Comparison of ENCODE assay signal across 10 cellular contexts in the genomic region with DNA sequence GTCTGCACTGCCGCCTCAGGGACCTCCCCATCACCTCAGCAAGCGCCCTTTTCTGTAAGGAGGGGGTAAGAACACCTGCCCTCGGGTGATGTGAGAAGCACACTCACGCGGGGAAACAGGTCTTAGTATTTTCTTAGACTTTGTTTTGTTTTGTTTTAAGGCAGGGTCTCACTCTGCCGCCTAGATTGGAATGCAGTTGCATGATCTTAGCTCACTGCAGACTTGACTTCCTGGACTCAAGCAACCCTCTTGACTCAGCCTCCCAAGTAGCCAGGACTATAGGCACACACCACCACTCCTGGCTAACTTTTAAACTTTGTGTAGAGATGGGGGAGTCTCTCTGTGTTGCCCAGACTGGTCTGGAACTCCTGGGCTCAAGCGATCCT. TPM values are rescaled to one million over a fixed set of nuclear protein-coding genes. Genes with fewer than 3 reads are reported as not detected.
DNase-seq lines count a peak whose midpoint lies in the region; ATAC-seq and TF ChIP-seq lines count a peak whose summit lies in the region.
"Had no signal": no experiment of that assay in that cellular context is flagged by ENCODE, and none has a peak within 500 bp of the region (broad histone marks: within the 10 kb centered on the region; RNA-seq: fewer than 3 reads in every experiment).

No MANE protein-coding gene starts in this region.

- H3K36me3 Mint-ChIP-seq in T-helper 2 cell treated with Interferon-gamma antibody and Interleukin-4, amounts not matched to agents 5 μg/mL and 100 μg/mL, for 36 hours (ENCODE audit: low read depth): peaks cover 5% of the 10 kb centered on the region

- H3K4me1 Mint-ChIP-seq in T-helper 2 cell treated with Interferon-gamma antibody and Interleukin-4, amounts not matched to agents 5 μg/mL and 100 μg/mL, for 36 hours (ENCODE audit: low read depth): peaks cover 49% of the 10 kb centered on the region

- peak overlapping the region; percentile 31 for H3K27ac Mint-ChIP-seq in T-helper 2 cell treated with Interferon-gamma antibody and Interleukin-4, amounts not matched to agents 5 μg/mL and 100 μg/mL, for 36 hours

- H3K27me3 ChIP-seq in skeletal muscle tissue (ENCODE audit: control insufficient read depth in 3 of 3, insufficient read depth in 3 of 3, low read length in 3 of 3): no peaks in the 10 kb centered on the region

- no peak for TF ChIP-seq CTCF in fibroblast of the aortic adventitia (IDR thresholded peaks at IDR 0.05; ENCODE audit: insufficient read depth, low read length)

- no peaks in the 10 kb centered on the region for H3K27me3 Mint-ChIP-seq in T-helper 2 cell treated with Interferon-gamma antibody and Interleukin-4, amounts not matched to agents 5 μg/mL and 100 μg/mL, for 36 hours (ENCODE audit: low read depth)

- peaks cover 44 to 76% (median 57%) of the 10 kb centered on the region in 3 donors for H3K4me1 ChIP-seq in skeletal muscle tissue (ENCODE audit: control insufficient read depth in 3 of 3, insufficient read depth in 3 of 3, low read length in 3 of 3)

- peak overlapping the region; percentile 100 for H3K27ac ChIP-seq in skeletal muscle tissue (ENCODE audit: low read depth, low read length)

- H3K36me3 ChIP-seq in skeletal muscle tissue (ENCODE audit: control insufficient read depth in 3 of 3, insufficient read depth in 3 of 3, low read length in 3 of 3): no peaks in the 10 kb centered on the region

- DNase-seq in T-helper 2 cell treated with Interferon-gamma antibody and Interleukin-4, amounts not matched to agents 5 μg/mL and 100 μg/mL, for 36 hours (ENCODE audit: low spot score): no peak
- DNase-seq in T-helper 2 cell: no peak
- DNase-seq in amniotic epithelial cell (ENCODE audit: low read depth): peak; percentile 15
- peak; percentile 17 for DNase-seq in fibroblast of the aortic adventitia (ENCODE audit: low read depth)
- DNase-seq in inferior parietal cortex (ENCODE audit: extremely low spot score): no peak
- DNase-seq in NCI-H1417 (lab: John Stamatoyannopoulos, UW): no peak

- H3K9me3 ChIP-seq in skeletal muscle tissue (ENCODE audit: control insufficient read depth in 3 of 3, low read length in 3 of 3): no peaks in the 10 kb centered on the region

- no peak overlapping the region for H3K4me3 ChIP-seq in fibroblast of the aortic adventitia (ENCODE audit: low read depth, low read length)
- peak overlapping the region in 2 of 3 donors; percentile 14 to 54 for H3K4me3 ChIP-seq in skeletal muscle tissue (ENCODE audit: low read length in 3 of 3)
- H3K4me3 ChIP-seq: GM12878, K562 had no signal

- H3K9ac ChIP-seq in skeletal muscle tissue (ENCODE audit: low read depth in 1 of 3, low read length in 3 of 3): peak overlapping the region; percentile 84 to 91 (median 89)

- ATAC-seq in GM18867 (IDR thresholded peaks at IDR 0.05; ENCODE audit: unreplicated experiment): no peak
- ATAC-seq: GM12878, K562 had no signal

- no peaks in the 10 kb centered on the region for H3K9me3 Mint-ChIP-seq in T-helper 2 cell treated with Interferon-gamma antibody and Interleukin-4, amounts not matched to agents 5 μg/mL and 100 μg/mL, for 36 hours

- H3K4me3 Mint-ChIP-seq in T-helper 2 cell treated with Interferon-gamma antibody and Interleukin-4, amounts not matched to agents 5 μg/mL and 100 μg/mL, for 36 hours: no peak overlapping the region

RNA-seq across cellular contexts. Expression of gene RAMP1, which starts 37.1 kb away (rescaled TPM):
- 3.1 and 3.4 TPM in 2 replicates for total RNA-seq in fibroblast of the aortic adventitia (ENCODE audit: low replicate concordance)
- 31.8 TPM for total RNA-seq in skeletal muscle tissue

Comparison
In these comparisons a context has a peak if more than half of its experiments do, and no peak if none do; other contexts are left out.
1. DNase-seq: peak in amniotic epithelial cell (single experiment) and fibroblast of the aortic adventitia (single experiment); none in T-helper 2 cell treated with Interferon-gamma antibody and Interleukin-4, amounts not matched to agents 5 μg/mL and 100 μg/mL, for 36 hours (single experiment), T-helper 2 cell (0 of 5), inferior parietal cortex (single experiment) and NCI-H1417 (0 of 3).